8 cellular contexts compared by ENCODE assay signal in the genomic region with DNA sequence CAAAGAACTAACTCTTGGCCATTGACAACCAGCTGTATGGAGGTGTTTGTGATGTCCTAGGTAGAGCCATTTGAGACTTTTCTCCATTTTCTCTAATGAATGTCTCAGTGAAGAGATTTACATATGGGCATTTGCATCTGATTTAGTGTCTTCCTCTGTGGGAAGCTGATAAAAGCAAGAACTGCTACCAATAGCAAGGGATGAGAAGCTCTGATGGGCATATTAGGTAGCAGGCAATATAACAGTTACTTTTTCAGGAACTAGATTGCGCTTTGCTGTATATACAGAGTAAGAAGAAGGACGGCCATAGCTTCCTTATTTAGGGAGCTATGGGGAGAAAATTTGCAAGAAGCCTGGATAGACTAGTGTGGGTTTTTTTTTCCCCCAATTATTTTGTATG.
DNase-seq lines count a peak whose midpoint lies in the region; ATAC-seq and TF ChIP-seq lines count a peak whose summit lies in the region.
"Not testable (repeated sequence)": the region's sequence is repeated elsewhere in the genome, so short reads cannot be mapped to it uniquely, and the experiment has no call there.

No MANE protein-coding gene starts in this region.

- ATAC-seq in GM23338: peak; percentile 20; the same call in 2 of the 3 replicates
- not testable (repeated sequence) for ATAC-seq in psoas muscle

- H3K9me3 Mint-ChIP-seq in GM23338: not testable (repeated sequence)

- peak overlapping the region; percentile 50 for H3K9ac ChIP-seq in mucosa of stomach (ENCODE audit: low read length)
- H3K9ac ChIP-seq in subcutaneous abdominal adipose tissue (ENCODE audit: low read length in 5 of 5): not testable (repeated sequence)

- not testable (repeated sequence) for H3K27me3 ChIP-seq in GM23338 (ENCODE audit: insufficient read depth); esophagus muscularis mucosa; right atrium auricular region; mucosa of stomach (ENCODE audit: control insufficient read depth, insufficient read depth, low read length); psoas muscle (ENCODE audit: insufficient read depth in 3 of 3, low read length in 2 of 3); subcutaneous abdominal adipose tissue (ENCODE audit: control insufficient read depth in 5 of 5, insufficient read depth in 4 of 5, low read length in 5 of 5); uterus

- H2AFZ ChIP-seq in GM23338: not testable (repeated sequence)

- not testable (repeated sequence) for TF ChIP-seq EP300 in esophagus muscularis mucosa (IDR thresholded peaks at IDR 0.05)

- H3K4me3 ChIP-seq in GM23338; mucosa of stomach (ENCODE audit: low read length): not testable (repeated sequence)
- H3K4me3 ChIP-seq in WI38 (ENCODE audit: low read depth, low read length): peak overlapping the region; percentile 64
- H3K4me3 ChIP-seq in esophagus muscularis mucosa: peak overlapping the region; percentile 55 to 70 (median 64)
- peak overlapping the region; percentile 29 to 43 for H3K4me3 ChIP-seq in right atrium auricular region
- H3K4me3 ChIP-seq in psoas muscle: peak overlapping the region; percentile 51
- peak overlapping the region; percentile 16 to 75 (median 56) for H3K4me3 ChIP-seq in subcutaneous abdominal adipose tissue (ENCODE audit: low read depth in 1 of 5, low read length in 5 of 5)
- H3K4me3 ChIP-seq in uterus: peak overlapping the region; percentile 49 to 73

- H3K27ac ChIP-seq in GM23338 (ENCODE audit: low read depth); subcutaneous abdominal adipose tissue (ENCODE audit: low read depth, low read length): not testable (repeated sequence)
- H3K27ac ChIP-seq in esophagus muscularis mucosa (replicated peaks in 1 of 4) (peak overlapping the region; percentile 89 to 92 (median 90)), right atrium auricular region (peak overlapping the region; percentile 70 to 83), psoas muscle (peak overlapping the region; percentile 73), uterus (peak overlapping the region; percentile 96 to 99)

- H3K4me2 ChIP-seq in GM23338: not testable (repeated sequence)

- not testable (repeated sequence) for H3K36me3 Mint-ChIP-seq in GM23338 (ENCODE audit: low read depth)

- H3K9me2 ChIP-seq in GM23338 (ENCODE audit: insufficient read depth): not testable (repeated sequence)

- not testable (repeated sequence) for DNase-seq in GM23338 (ENCODE audit: low spot score); esophagus muscularis mucosa (ENCODE audit: extremely low spot score); right atrium auricular region (ENCODE audit: low spot score); psoas muscle; uterus

- not testable (repeated sequence) for H3K36me3 ChIP-seq in GM23338 (ENCODE audit: insufficient read depth); esophagus muscularis mucosa; right atrium auricular region; mucosa of stomach (ENCODE audit: control insufficient read depth, insufficient read depth, low read length); psoas muscle (ENCODE audit: insufficient read depth in 1 of 2, low read depth in 1 of 2); subcutaneous abdominal adipose tissue (ENCODE audit: control insufficient read depth in 5 of 5, insufficient read depth in 5 of 5, low read length in 5 of 5); uterus

- H3K9me3 ChIP-seq in esophagus muscularis mucosa; right atrium auricular region; mucosa of stomach (ENCODE audit: control insufficient read depth, low read length); psoas muscle; subcutaneous abdominal adipose tissue (ENCODE audit: control insufficient read depth in 5 of 5, low read length in 5 of 5); uterus: not testable (repeated sequence)

- H3K27me3 Mint-ChIP-seq in GM23338 (ENCODE audit: insufficient read depth, low read depth, poor library complexity): not testable (repeated sequence)

- not testable (repeated sequence) for H3K4me3 Mint-ChIP-seq in GM23338

- H3K79me2 ChIP-seq in GM23338 (replicated peaks; ENCODE audit: insufficient read depth): not testable (repeated sequence)

- not testable (repeated sequence) for TF ChIP-seq POLR2A in esophagus muscularis mucosa (IDR thresholded peaks at IDR 0.05; ENCODE audit: low read depth)
- peak; percentile 24 to 29 for TF ChIP-seq POLR2A in uterus (IDR thresholded peaks at IDR 0.05)

- not testable (repeated sequence) for TF ChIP-seq CTCF in GM23338 (conservative IDR thresholded peaks at IDR 0.05; ENCODE audit: low read depth in 2 of 2); WI38 (IDR thresholded peaks at IDR 0.05; ENCODE audit: low read depth, low read length); esophagus muscularis mucosa (IDR thresholded peaks at IDR 0.05); right atrium auricular region (IDR thresholded peaks at IDR 0.05); psoas muscle (IDR thresholded peaks at IDR 0.05); uterus (IDR thresholded peaks at IDR 0.05)

- H3F3A ChIP-seq in GM23338 (replicated peaks; ENCODE audit: low read depth): not testable (repeated sequence)

- not testable (repeated sequence) for H3K27ac Mint-ChIP-seq in GM23338

- intact Hi-C loops in esophagus muscularis mucosa (cut with DNase I); psoas muscle (cut with DNase I); uterus (cut with DNase I; ENCODE audit: low total_unique reads): not testable (repeated sequence)

- H3K4me1 ChIP-seq in GM23338 (ENCODE audit: insufficient read depth) (peaks cover 13% of the 10 kb centered on the region; the same call in 1 of the 2 replicates), esophagus muscularis mucosa (peaks cover 28 to 36% (median 34%) of the 10 kb centered on the region in 4 donors), right atrium auricular region (peaks cover 0 to 75% of the 10 kb centered on the region in 2 donors), psoas muscle (peaks cover 46% of the 10 kb centered on the region), subcutaneous abdominal adipose tissue (ENCODE audit: control insufficient read depth in 5 of 5, insufficient read depth in 5 of 5, low read length in 5 of 5) (peaks cover 3 to 32% (median 14%) of the 10 kb centered on the region in 5 donors)
- not testable (repeated sequence) for H3K4me1 ChIP-seq in mucosa of stomach (ENCODE audit: control insufficient read depth, insufficient read depth, low read length); uterus

- peaks cover 30% of the 10 kb centered on the region for H3K4me1 Mint-ChIP-seq in GM23338

- 29% methylated on average over 2 of the region's 2 CpGs for WGBS in esophagus muscularis mucosa
- 87 to 92% (median 91%) methylated on average over 2 of the region's 2 CpGs for WGBS in psoas muscle, 3 donors

- H4K20me1 ChIP-seq in GM23338 (replicated peaks; ENCODE audit: insufficient read depth): not testable (repeated sequence)
